ENCODE assay signal across 32 cellular contexts in genomic region chr7:135900186-135900585, GRCh38.
"Had no signal": no experiment of that assay in that cellular context is flagged by ENCODE, and none has a peak within 500 bp of the region (broad histone marks: within the 10 kb centered on the region; RNA-seq: fewer than 3 reads in every experiment).

No MANE protein-coding gene starts in this region.

- H3K36me3 ChIP-seq: Peyer's patch had no signal

- H3K4me1 Mint-ChIP-seq: activated B cell treated with CpG ODN at 0.5 μM for 24 hours; activated CD4-positive, alpha-beta memory T cell treated with anti-CD3 and anti-CD28 coated beads, Interleukin-2, amount 10 ng/mL, durations not matched to agents 7 days and 5 days; activated naive CD4-positive, alpha-beta T cell treated with anti-CD3 and anti-CD28 coated beads, Interleukin-2, amount 10 ng/mL, durations not matched to agents 7 days and 5 days; activated naive CD8-positive, alpha-beta T cell treated with anti-CD3 and anti-CD28 coated beads, Interleukin-2, amount 50 U/mL, for 24 hours; brain had no signal

- H3K9me3 Mint-ChIP-seq: activated B cell treated with CpG ODN at 0.5 μM for 24 hours; activated naive CD4-positive, alpha-beta T cell treated with anti-CD3 and anti-CD28 coated beads, Interleukin-2, amount 10 ng/mL, durations not matched to agents 7 days and 5 days; activated naive CD8-positive, alpha-beta T cell treated with anti-CD3 and anti-CD28 coated beads, Interleukin-2, amount 50 U/mL, for 24 hours; T-helper 1 cell treated with Interleukin-12 subunit alpha and Interleukin-12 subunit beta and Interleukin-4 antibody, amounts not matched to agents 30 μg/mL and 1 μg/mL, for 36 hours; T-helper 2 cell treated with Interferon-gamma antibody and Interleukin-4, amounts not matched to agents 5 μg/mL and 100 μg/mL, for 36 hours had no signal

- H3K27me3 ChIP-seq: Peyer's patch had no signal

- H3K4me3 ChIP-seq: Peyer's patch had no signal

- ATAC-seq: activated CD8-positive, alpha-beta memory T cell treated with anti-CD3 and anti-CD28 coated beads, Interleukin-2, amount 10 ng/mL, durations not matched to agents 7 days and 5 days; activated naive CD8-positive, alpha-beta T cell treated with anti-CD3 and anti-CD28 coated beads, Interleukin-2, amount 50 U/mL, for 24 hours; PC-3 had no signal

- H3K4me3 Mint-ChIP-seq: activated B cell treated with CpG ODN at 0.5 μM for 24 hours; activated CD4-positive, alpha-beta memory T cell treated with anti-CD3 and anti-CD28 coated beads, Interleukin-2, amount 10 ng/mL, durations not matched to agents 7 days and 5 days; activated CD8-positive, alpha-beta memory T cell treated with anti-CD3 and anti-CD28 coated beads, Interleukin-2, amount 10 ng/mL, durations not matched to agents 7 days and 5 days; activated naive CD4-positive, alpha-beta T cell treated with anti-CD3 and anti-CD28 coated beads, Interleukin-2, amount 10 ng/mL, durations not matched to agents 7 days and 5 days; activated naive CD8-positive, alpha-beta T cell; activated naive CD8-positive, alpha-beta T cell treated with anti-CD3 and anti-CD28 coated beads, Interleukin-2, amount 50 U/mL, for 24 hours; brain; T-helper 1 cell treated with Interleukin-12 subunit alpha and Interleukin-12 subunit beta and Interleukin-4 antibody, amounts not matched to agents 30 μg/mL and 1 μg/mL, for 36 hours; T-helper 2 cell treated with Interferon-gamma antibody and Interleukin-4, amounts not matched to agents 5 μg/mL and 100 μg/mL, for 36 hours had no signal

- H3K27me3 Mint-ChIP-seq: activated B cell treated with CpG ODN at 0.5 μM for 24 hours; activated CD4-positive, alpha-beta memory T cell treated with anti-CD3 and anti-CD28 coated beads, Interleukin-2, amount 10 ng/mL, durations not matched to agents 7 days and 5 days; activated CD8-positive, alpha-beta memory T cell treated with anti-CD3 and anti-CD28 coated beads, Interleukin-2, amount 10 ng/mL, durations not matched to agents 7 days and 5 days; activated naive CD8-positive, alpha-beta T cell; activated naive CD8-positive, alpha-beta T cell treated with anti-CD3 and anti-CD28 coated beads, Interleukin-2, amount 50 U/mL, for 24 hours had no signal

- H3K27ac Mint-ChIP-seq: activated B cell treated with CpG ODN at 0.5 μM for 24 hours; activated CD4-positive, alpha-beta memory T cell treated with anti-CD3 and anti-CD28 coated beads, Interleukin-2, amount 10 ng/mL, durations not matched to agents 7 days and 5 days; activated CD8-positive, alpha-beta memory T cell treated with anti-CD3 and anti-CD28 coated beads, Interleukin-2, amount 10 ng/mL, durations not matched to agents 7 days and 5 days; activated naive CD4-positive, alpha-beta T cell treated with anti-CD3 and anti-CD28 coated beads, Interleukin-2, amount 10 ng/mL, durations not matched to agents 7 days and 5 days; activated naive CD8-positive, alpha-beta T cell; activated naive CD8-positive, alpha-beta T cell treated with anti-CD3 and anti-CD28 coated beads, Interleukin-2, amount 50 U/mL, for 24 hours; brain; T-helper 1 cell treated with Interleukin-12 subunit alpha and Interleukin-12 subunit beta and Interleukin-4 antibody, amounts not matched to agents 30 μg/mL and 1 μg/mL, for 36 hours; T-helper 2 cell treated with Interferon-gamma antibody and Interleukin-4, amounts not matched to agents 5 μg/mL and 100 μg/mL, for 36 hours had no signal

- DNase-seq: activated B cell treated with CpG ODN at 0.5 μM for 24 hours; activated CD4-positive, alpha-beta memory T cell treated with anti-CD3 and anti-CD28 coated beads, Interleukin-2, amount 10 ng/mL, durations not matched to agents 7 days and 5 days; activated CD4-positive, alpha-beta T cell treated with anti-CD3 and anti-CD28 coated beads for 4 hours; activated CD4-positive, CD25-positive, alpha-beta regulatory T cell treated with anti-CD3 and anti-CD28 coated beads, Interleukin-2, amount 50 U/mL, for 72 hours; activated CD8-positive, alpha-beta memory T cell treated with anti-CD3 and anti-CD28 coated beads for 24 hours; activated CD8-positive, alpha-beta memory T cell treated with anti-CD3 and anti-CD28 coated beads, Interleukin-2, amount 10 ng/mL, durations not matched to agents 7 days and 5 days; activated CD8-positive, alpha-beta memory T cell treated with anti-CD3 and anti-CD28 coated beads, Interleukin-2, amount 50 U/mL, for 48 hours; activated effector memory CD4-positive, alpha-beta T cell treated with Interleukin-2 at 50 U/mL for 16 hours; activated naive CD4-positive, alpha-beta T cell treated with anti-CD3 and anti-CD28 coated beads, Interleukin-2, amount 10 ng/mL, durations not matched to agents 7 days and 5 days; activated naive CD8-positive, alpha-beta T cell treated with anti-CD3 and anti-CD28 coated beads, Interleukin-2, amount 50 U/mL, for 24 hours; activated T-cell treated with anti-CD3 and anti-CD28 coated beads, Interleukin-2, amount 50 U/mL, for 48 hours; anterior cingulate cortex; central memory CD4-positive, alpha-beta T cell; Karpas-422; NCI-H1105; NCI-H1417 treated with DMSO at 0.1 percent for 48 hours; NCI-H187 treated with DMSO at 0.1 percent for 48 hours; NCI-H2081; NCI-H2171 treated with DMSO at 0.1 percent for 48 hours; NCI-H2227 treated with DMSO at 0.1 percent for 48 hours; NCI-H446; NCI-H524; NCI-H69; NCI-H82; PC-3; Peyer's patch; RPMI8226; SIG-M5 had no signal

- H3K36me3 Mint-ChIP-seq: activated CD8-positive, alpha-beta memory T cell treated with anti-CD3 and anti-CD28 coated beads, Interleukin-2, amount 10 ng/mL, durations not matched to agents 7 days and 5 days; activated naive CD4-positive, alpha-beta T cell treated with anti-CD3 and anti-CD28 coated beads, Interleukin-2, amount 10 ng/mL, durations not matched to agents 7 days and 5 days; activated naive CD8-positive, alpha-beta T cell; brain had no signal
